In the genomic region with DNA sequence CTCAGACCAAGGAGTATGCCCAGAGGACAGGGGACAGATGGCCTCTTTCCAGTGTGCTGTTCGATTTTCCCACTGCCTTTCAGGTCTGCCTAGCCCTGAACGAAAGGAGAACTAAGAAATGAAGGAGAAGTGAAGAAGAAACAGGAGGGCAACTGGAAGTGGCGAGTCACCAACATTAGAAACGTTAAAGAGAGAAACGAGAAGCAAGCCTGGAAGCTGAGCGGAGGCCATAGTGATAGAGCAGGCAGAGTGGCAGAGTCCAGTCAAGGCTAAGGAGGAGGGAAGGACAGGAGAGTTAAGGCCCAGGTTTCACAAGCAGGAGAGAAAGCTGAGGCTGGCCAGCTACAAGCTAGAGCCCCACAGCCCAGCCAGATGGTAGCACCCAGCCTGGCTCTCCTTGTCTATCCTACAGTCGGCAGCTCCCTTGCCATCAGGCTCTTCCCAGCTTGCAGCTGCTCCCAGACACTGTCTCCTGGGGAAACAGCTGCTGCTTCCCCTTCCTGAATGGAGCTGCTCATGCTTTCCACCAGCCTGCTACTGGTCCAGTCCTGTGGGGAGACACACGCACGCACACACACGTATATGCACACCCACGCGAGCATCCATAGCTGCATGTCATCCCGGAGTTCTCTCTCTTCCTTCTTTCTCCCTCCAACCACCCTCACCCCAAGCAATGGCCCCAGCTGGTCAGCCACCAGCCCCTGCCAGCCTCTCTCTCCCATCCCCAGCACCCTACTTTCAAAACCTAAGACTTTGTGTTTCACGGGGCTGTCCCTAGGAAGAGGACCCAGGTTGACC, we compare ENCODE assay signal across 13 cellular contexts.
A peak's percentile ranks its signal among the peaks of the same experiment; 100 is the strongest.
DNase-seq lines count a peak whose midpoint lies in the region; ATAC-seq and FAIRE-seq lines count a peak whose summit lies in the region.
"Had no signal": no experiment of that assay in that cellular context is flagged by ENCODE, and none has a peak within 500 bp of the region (broad histone marks: within the 10 kb centered on the region; RNA-seq: fewer than 3 reads in every experiment).

No MANE protein-coding gene starts in this region.

- CTCF ChIA-PET in CD4-positive, alpha-beta memory T cell (lab: Charles Lee; ENCODE audit: partially characterized antibody): interaction anchor here (1.2 to 1.4 kb wide), 4 partner anchors 8 to 143 kb away, joined by 3 to 6 read pairs (median 4); no protein-coding TSS in a partner anchor

- peaks cover 21% of the 10 kb centered on the region for H3K4me1 Mint-ChIP-seq in activated naive CD8-positive, alpha-beta T cell treated with anti-CD3 and anti-CD28 coated beads, Interleukin-2, amount 10 ng/mL, durations not matched to agents 7 days and 5 days
- H3K4me1 Mint-ChIP-seq in immature natural killer cell: no peaks in the 10 kb centered on the region
- H3K4me1 Mint-ChIP-seq in CD4-positive, alpha-beta memory T cell: peaks cover 7 to 19% (median 14%) of the 10 kb centered on the region in 4 donors

- H3K9ac ChIP-seq in mesendoderm (ENCODE audit: low read length): peak overlapping the region; percentile 58

- H2BK15ac ChIP-seq in mesendoderm (replicated peaks; ENCODE audit: low read depth): no peak overlapping the region

- FAIRE-seq in GM19239 (lab: Jason Lieb, UNC): peak; percentile 61

- H3K36me3 Mint-ChIP-seq in activated naive CD8-positive, alpha-beta T cell treated with anti-CD3 and anti-CD28 coated beads, Interleukin-2, amount 10 ng/mL, durations not matched to agents 7 days and 5 days: peaks cover 7% of the 10 kb centered on the region
- H3K36me3 Mint-ChIP-seq in immature natural killer cell: peaks cover 0 to 3% (median 0%) of the 10 kb centered on the region in 3 donors
- H3K36me3 Mint-ChIP-seq in CD4-positive, alpha-beta memory T cell: peaks cover 0 to 8% of the 10 kb centered on the region in 2 donors

- peak overlapping the region; percentile 97 for H2AK5ac ChIP-seq in mesendoderm (ENCODE audit: low read length)

- H4K5ac ChIP-seq in mesendoderm (ENCODE audit: low read length): peak overlapping the region; percentile 60

- H3K27me3 Mint-ChIP-seq in activated naive CD8-positive, alpha-beta T cell treated with anti-CD3 and anti-CD28 coated beads, Interleukin-2, amount 10 ng/mL, durations not matched to agents 7 days and 5 days: no peaks in the 10 kb centered on the region
- no peaks in the 10 kb centered on the region for H3K27me3 Mint-ChIP-seq in immature natural killer cell (ENCODE audit: low read depth in 3 of 3)
- H3K27me3 Mint-ChIP-seq in CD4-positive, alpha-beta memory T cell: no peaks in the 10 kb centered on the region

- no CpG with 5 or more reads among the region's 14 CpGs for WGBS in mesendoderm (ENCODE audit: extremely low coverage, insufficient coverage, low lambda C conversion rate)

- H2BK120ac ChIP-seq in mesendoderm (ENCODE audit: low read depth, low read length): peak overlapping the region; percentile 31

- peak overlapping the region; percentile 81 for H3K18ac ChIP-seq in mesendoderm (ENCODE audit: low read length)

- H3K4me3 Mint-ChIP-seq in activated naive CD8-positive, alpha-beta T cell treated with anti-CD3 and anti-CD28 coated beads, Interleukin-2, amount 10 ng/mL, durations not matched to agents 7 days and 5 days: no peak overlapping the region
- H3K4me3 Mint-ChIP-seq in immature natural killer cell: no peak overlapping the region
- H3K4me3 Mint-ChIP-seq in CD4-positive, alpha-beta memory T cell: no peak overlapping the region
- H3K4me3 Mint-ChIP-seq: stimulated activated effector memory CD8-positive, alpha-beta T cell treated with anti-CD3 and anti-CD28 coated beads, Interleukin-12 subunit alpha, Interleukin-12 subunit beta, amount 100 ng/mL, for 72 hours had no signal

- H2BK5ac ChIP-seq in mesendoderm (ENCODE audit: low read length): peak overlapping the region; percentile 98

- no peaks in the 10 kb centered on the region for H3K9me3 Mint-ChIP-seq in activated naive CD8-positive, alpha-beta T cell treated with anti-CD3 and anti-CD28 coated beads, Interleukin-2, amount 10 ng/mL, durations not matched to agents 7 days and 5 days
- peaks cover 0 to 10% (median 0%) of the 10 kb centered on the region in 6 donors for H3K9me3 Mint-ChIP-seq in immature natural killer cell
- peaks cover 0 to 16% (median 6%) of the 10 kb centered on the region in 8 donors for H3K9me3 Mint-ChIP-seq in CD4-positive, alpha-beta memory T cell

- H3K27me3 ChIP-seq in mesendoderm (ENCODE audit: insufficient read depth, low read length, poor library complexity): no peaks in the 10 kb centered on the region
- H3K27me3 ChIP-seq in CD4-positive, alpha-beta memory T cell (ENCODE audit: insufficient read depth, low read length): no peaks in the 10 kb centered on the region
- H3K27me3 ChIP-seq: Peyer's patch had no signal

- H3K9me3 ChIP-seq in CD4-positive, alpha-beta memory T cell (ENCODE audit: control insufficient read depth in 1 of 2, low read length in 2 of 2): no peaks in the 10 kb centered on the region
- H3K9me3 ChIP-seq: Peyer's patch had no signal

- H3K79me2 ChIP-seq in mesendoderm (ENCODE audit: control insufficient read depth, insufficient read depth, low read length): no peaks in the 10 kb centered on the region

- intact Hi-C loops in CD4-positive, alpha-beta memory T cell (cut with micrococcal nuclease): no loop called here

- POLR2A ChIA-PET in activated naive CD8-positive, alpha-beta T cell treated with anti-CD3 and anti-CD28 coated beads, Interleukin-2, amount 10 ng/mL, durations not matched to agents 7 days and 5 days (lab: Charles Lee): interaction anchor here (1.0 to 1.2 kb wide), 4 partner anchors 19 to 143 kb away, joined by 3 to 4 read pairs (median 3); no protein-coding TSS in a partner anchor
- POLR2A ChIA-PET in CD4-positive, alpha-beta memory T cell (lab: Charles Lee; ENCODE audit: partially characterized antibody): interaction anchor here (0.9 to 2.0 kb wide), 2 partner anchors 9 to 160 kb away, joined by 3 to 8 read pairs; no protein-coding TSS in a partner anchor

- peak overlapping the region; percentile 77 for H3K27ac ChIP-seq in mesendoderm (ENCODE audit: low read depth, low read length)
- H3K27ac ChIP-seq in CD4-positive, alpha-beta memory T cell (ENCODE audit: low read depth, low read length): no peak overlapping the region
- H3K27ac ChIP-seq: C4-2B, Peyer's patch had no signal

- H3K4me1 ChIP-seq in mesendoderm (ENCODE audit: control insufficient read depth, low read depth, low read length): peaks cover 11% of the 10 kb centered on the region
- H3K4me1 ChIP-seq in CD4-positive, alpha-beta memory T cell (ENCODE audit: insufficient read depth, low read length): peaks cover 8% of the 10 kb centered on the region
- H3K4me1 ChIP-seq: Peyer's patch had no signal

- H3K56ac ChIP-seq in mesendoderm (ENCODE audit: low read length): peak overlapping the region; percentile 90

- H3K4me2 ChIP-seq in mesendoderm (ENCODE audit: low read length): peak overlapping the region; percentile 7

- peak overlapping the region; percentile 35 for H3K27ac Mint-ChIP-seq in activated naive CD8-positive, alpha-beta T cell treated with anti-CD3 and anti-CD28 coated beads, Interleukin-2, amount 10 ng/mL, durations not matched to agents 7 days and 5 days
- H3K27ac Mint-ChIP-seq in immature natural killer cell: no peak overlapping the region
- H3K27ac Mint-ChIP-seq in CD4-positive, alpha-beta memory T cell: peak overlapping the region in 2 of 7 donors; percentile 31 to 90
- H3K27ac Mint-ChIP-seq: stimulated activated effector memory CD8-positive, alpha-beta T cell treated with anti-CD3 and anti-CD28 coated beads, Interleukin-12 subunit alpha, Interleukin-12 subunit beta, amount 100 ng/mL, for 72 hours had no signal

- ATAC-seq in activated naive CD8-positive, alpha-beta T cell treated with anti-CD3 and anti-CD28 coated beads, Interleukin-2, amount 10 ng/mL, durations not matched to agents 7 days and 5 days (ENCODE audit: low read depth): no peak
- ATAC-seq: stimulated activated effector memory CD8-positive, alpha-beta T cell treated with anti-CD3 and anti-CD28 coated beads, Interleukin-12 subunit alpha, Interleukin-12 subunit beta, amount 100 ng/mL, for 72 hours had no signal

- H3K79me1 ChIP-seq in mesendoderm (ENCODE audit: low read length): no peaks in the 10 kb centered on the region

- DNase-seq in AG20443 (ENCODE audit: low spot score): peak; percentile 7
- no peak for DNase-seq in GM19239 (ENCODE audit: insufficient read length, low spot score)
- DNase-seq in activated naive CD8-positive, alpha-beta T cell treated with anti-CD3 and anti-CD28 coated beads, Interleukin-2, amount 10 ng/mL, durations not matched to agents 7 days and 5 days: no peak
- DNase-seq in mesendoderm: peak; percentile 74
- DNase-seq in T-helper 2 cell: no peak
- no peak for DNase-seq in EL
- DNase-seq in immature natural killer cell: no peak
- DNase-seq in CD4-positive, alpha-beta memory T cell: no peak
- DNase-seq: activated gamma-delta T cell treated with Interleukin-2 at 50 U/mL for 16 hours, NCI-H187, Peyer's patch had no signal

- peak overlapping the region; percentile 73 for H3K23ac ChIP-seq in mesendoderm (ENCODE audit: low read length)

- H3K36me3 ChIP-seq in mesendoderm (ENCODE audit: control insufficient read depth, insufficient read depth, low read length): no peaks in the 10 kb centered on the region
- H3K36me3 ChIP-seq in CD4-positive, alpha-beta memory T cell (ENCODE audit: insufficient read depth, low read length): no peaks in the 10 kb centered on the region
- H3K36me3 ChIP-seq: Peyer's patch had no signal

- no peak overlapping the region for H4K8ac ChIP-seq in mesendoderm (ENCODE audit: low read depth, low read length)

- peak overlapping the region; percentile 90 for H3K4ac ChIP-seq in mesendoderm (ENCODE audit: low read depth, low read length)

- H3K4me3 ChIP-seq in mesendoderm (ENCODE audit: low read length): no peak overlapping the region
- H3K4me3 ChIP-seq in CD4-positive, alpha-beta memory T cell (ENCODE audit: low read length in 2 of 2): no peak overlapping the region
- H3K4me3 ChIP-seq: Peyer's patch had no signal

Comparison
In these comparisons a context has a peak if more than half of its experiments do, and no peak if none do; other contexts are left out.
1. DNase-seq: peak in AG20443 (single experiment) and mesendoderm (single experiment); none in GM19239 (single experiment), activated naive CD8-positive, alpha-beta T cell treated with anti-CD3 and anti-CD28 coated beads, Interleukin-2, amount 10 ng/mL, durations not matched to agents 7 days and 5 days (single experiment), T-helper 2 cell (0 of 5), EL (single experiment), immature natural killer cell (0 of 3) and CD4-positive, alpha-beta memory T cell (0 of 5).